ENCODE assay signal across 7 cellular contexts in genomic region chr19:7068599-7068998, GRCh38. TPM values are rescaled to one million over a fixed set of nuclear protein-coding genes. Genes with fewer than 3 reads are reported as not detected.
A peak's percentile ranks its signal among the peaks of the same experiment; 100 is the strongest.
DNase-seq lines count a peak whose midpoint lies in the region; ATAC-seq and TF ChIP-seq lines count a peak whose summit lies in the region.
"Had no signal": no experiment of that assay in that cellular context is flagged by ENCODE, and none has a peak within 500 bp of the region (broad histone marks: within the 10 kb centered on the region; RNA-seq: fewer than 3 reads in every experiment).

No MANE protein-coding gene starts in this region.

- no peak for ATAC-seq in heart left ventricle
- ATAC-seq in left ventricle myocardium superior: no peak
- no peak for ATAC-seq in GM19452 (IDR thresholded peaks at IDR 0.05; ENCODE audit: unreplicated experiment)

- H4K20me1 ChIP-seq in fibroblast of lung (ENCODE audit: control insufficient read depth, extremely low read depth, insufficient read depth, low read length): no peaks in the 10 kb centered on the region

- H3K9me3 ChIP-seq in heart left ventricle (peaks cover 0 to 9% (median 0%) of the 10 kb centered on the region in 12 donors), fibroblast of lung (ENCODE audit: control insufficient read depth, insufficient read depth, low read depth, low read length) (no peaks in the 10 kb centered on the region)

- peak overlapping the region; percentile 57 for H2AFZ ChIP-seq in fibroblast of lung (ENCODE audit: low read length)

- DNase-seq in heart left ventricle (no peak), left ventricle myocardium superior (no peak), fibroblast of lung (ENCODE audit: low read depth in 2 of 2) (no peak), type B pancreatic cell (ENCODE audit: extremely low spot score, unreplicated experiment) (no peak), mesenteric fat pad (ENCODE audit: low spot score) (no peak)

- peak overlapping the region; percentile 91 for H3K27ac Mint-ChIP-seq in type B pancreatic cell

- H3K4me3 ChIP-seq in heart left ventricle (peak overlapping the region in 10 of 12 donors; percentile 74 to 99 (median 90)), fibroblast of lung (replicated peaks in 1 of 4; ENCODE audit: control extremely low read depth in 1 of 4, insufficient read depth in 1 of 4, low read depth in 3 of 4, low read length in 4 of 4) (peak overlapping the region in 2 of 4 experiments; percentile 3 to 33)

- H3K27me3 Mint-ChIP-seq in type B pancreatic cell: no peaks in the 10 kb centered on the region

- TF ChIP-seq CTCF in heart left ventricle (IDR thresholded peaks at IDR 0.05) (no peak), fibroblast of lung (conservative IDR thresholded peaks at IDR 0.05 in 1 of 2, IDR thresholded peaks at IDR 0.05 in 1 of 2; ENCODE audit: low read depth in 1 of 2, low read length in 2 of 2) (no peak), type B pancreatic cell (conservative IDR thresholded peaks at IDR 0.05) (no peak)

- peak overlapping the region in 3 of 12 donors; percentile 8 to 90 (median 88) for H3K27ac ChIP-seq in heart left ventricle
- H3K27ac ChIP-seq in fibroblast of lung (ENCODE audit: insufficient read depth, low read length): no peak overlapping the region

- 83 to 89% (median 86%) methylated on average over 6 of the region's 6 CpGs for WGBS in heart left ventricle, 4 donors

- no peak overlapping the region for H3K4me2 ChIP-seq in fibroblast of lung (ENCODE audit: extremely low read depth, insufficient read depth, low read length)

- H3K27me3 ChIP-seq in heart left ventricle (no peaks in the 10 kb centered on the region), fibroblast of lung (ENCODE audit: control insufficient read depth, insufficient read depth, low read length) (no peaks in the 10 kb centered on the region)

- peaks cover 4% of the 10 kb centered on the region for H3K4me1 Mint-ChIP-seq in type B pancreatic cell (ENCODE audit: unreplicated experiment)

- H3K9ac ChIP-seq in fibroblast of lung (ENCODE audit: insufficient read depth, low read length): no peak overlapping the region

- TF ChIP-seq POLR2A in heart left ventricle (IDR thresholded peaks at IDR 0.05): no peak

- H3K9me3 Mint-ChIP-seq in type B pancreatic cell: no peaks in the 10 kb centered on the region

- peaks cover 9% of the 10 kb centered on the region for H3K79me2 ChIP-seq in fibroblast of lung (ENCODE audit: control insufficient read depth, insufficient read depth, low read length)

- H3K4me3 Mint-ChIP-seq in type B pancreatic cell: peak overlapping the region; percentile 96

- H3K36me3 ChIP-seq in heart left ventricle (peaks cover 0 to 31% (median 29%) of the 10 kb centered on the region in 9 donors), fibroblast of lung (ENCODE audit: control insufficient read depth, insufficient read depth, low read length) (peaks cover 9% of the 10 kb centered on the region)

- intact Hi-C loops in heart left ventricle (cut with DNase I) (loop anchor here in 1 of 10 donors (5.0 to 10.0 kb wide), 2 partner anchors 559 to 1766 kb away; partner anchors contain the start of genes MBD3L1, PET100, XAB2 and ZNF558), left ventricle myocardium superior (cut with micrococcal nuclease) (no loop called here)

- H3K4me1 ChIP-seq in heart left ventricle: peaks cover 0 to 15% (median 9%) of the 10 kb centered on the region in 12 donors
- no peaks in the 10 kb centered on the region for H3K4me1 ChIP-seq in fibroblast of lung (ENCODE audit: control insufficient read depth, extremely low read depth, insufficient read depth, low read length)

- H3K36me3 Mint-ChIP-seq in type B pancreatic cell: peaks cover 10% of the 10 kb centered on the region

RNA-seq across cellular contexts. Expression of gene ZNF557, which starts 0.9 kb away (rescaled TPM):
- 1 to 10 TPM; 3.1 to 7.1 (median 3.9) TPM for total RNA-seq in heart left ventricle
- 1 to 10 TPM; 1.9 to 2.0 TPM for polyA plus RNA-seq in heart left ventricle
- 3.2 TPM for total RNA-seq in left ventricle myocardium superior
- 18.3 and 18.5 TPM in 2 replicates for total RNA-seq in fibroblast of lung
- polyA plus RNA-seq in fibroblast of lung: 2.9 and 3.4 TPM in 2 replicates
- polyA plus RNA-seq in fibroblast of lung (2012): 2.6 and 3.4 TPM in 2 replicates
- polyA minus RNA-seq in fibroblast of lung (ENCODE audit: low replicate concordance): 14.6 and 16.2 TPM in 2 replicates
- total RNA-seq in type B pancreatic cell (ENCODE audit: low replicate concordance): 13.7 TPM in 2 replicates
- 6.2 TPM for total RNA-seq in mesenteric fat pad

RNA-seq across cellular contexts. Expression of gene MBD3L3, which starts 10.1 kb away (rescaled TPM):
- total RNA-seq in heart left ventricle (not detected), left ventricle myocardium superior (not detected), fibroblast of lung (not detected in 2 replicates), type B pancreatic cell (ENCODE audit: low replicate concordance) (not detected in 2 replicates), mesenteric fat pad (not detected)
- polyA plus RNA-seq in heart left ventricle (not detected), fibroblast of lung (not detected in 2 replicates)
- polyA plus RNA-seq in fibroblast of lung (2012): not detected in 2 replicates
- not detected in 2 replicates for polyA minus RNA-seq in fibroblast of lung (ENCODE audit: low replicate concordance)
- polyA plus RNA-seq: esophagus had no signal

RNA-seq across cellular contexts. Expression of gene MBD3L2, which starts 19.5 kb away (rescaled TPM):
- total RNA-seq in heart left ventricle (not detected), left ventricle myocardium superior (not detected), fibroblast of lung (not detected in 2 replicates), type B pancreatic cell (ENCODE audit: low replicate concordance) (not detected in 2 replicates), mesenteric fat pad (not detected)
- polyA plus RNA-seq in heart left ventricle (not detected), fibroblast of lung (not detected in 2 replicates)
- polyA plus RNA-seq in fibroblast of lung (2012): not detected in 2 replicates
- polyA minus RNA-seq in fibroblast of lung (ENCODE audit: low replicate concordance): not detected in 2 replicates
- polyA plus RNA-seq: esophagus had no signal

RNA-seq across cellular contexts. Expression of gene MBD3L4, which starts 28.6 kb away (rescaled TPM):
- total RNA-seq in heart left ventricle (not detected), left ventricle myocardium superior (not detected), fibroblast of lung (not detected in 2 replicates), type B pancreatic cell (ENCODE audit: low replicate concordance) (not detected in 2 replicates), mesenteric fat pad (not detected)
- polyA plus RNA-seq in heart left ventricle (not detected), fibroblast of lung (not detected in 2 replicates)
- not detected in 2 replicates for polyA plus RNA-seq in fibroblast of lung (2012)
- polyA minus RNA-seq in fibroblast of lung (ENCODE audit: low replicate concordance): not detected in 2 replicates
- polyA plus RNA-seq: esophagus had no signal

RNA-seq across cellular contexts. Expression of gene MBD3L5, which starts 38.2 kb away (rescaled TPM):
- total RNA-seq in heart left ventricle (not detected), left ventricle myocardium superior (not detected), fibroblast of lung (not detected in 2 replicates), type B pancreatic cell (ENCODE audit: low replicate concordance) (not detected in 2 replicates), mesenteric fat pad (not detected)
- polyA plus RNA-seq in heart left ventricle (not detected), fibroblast of lung (not detected in 2 replicates)
- not detected in 2 replicates for polyA plus RNA-seq in fibroblast of lung (2012)
- polyA minus RNA-seq in fibroblast of lung (ENCODE audit: low replicate concordance): not detected in 2 replicates
- polyA plus RNA-seq: esophagus had no signal
